10 cellular contexts compared by ENCODE assay signal in the genomic region with DNA sequence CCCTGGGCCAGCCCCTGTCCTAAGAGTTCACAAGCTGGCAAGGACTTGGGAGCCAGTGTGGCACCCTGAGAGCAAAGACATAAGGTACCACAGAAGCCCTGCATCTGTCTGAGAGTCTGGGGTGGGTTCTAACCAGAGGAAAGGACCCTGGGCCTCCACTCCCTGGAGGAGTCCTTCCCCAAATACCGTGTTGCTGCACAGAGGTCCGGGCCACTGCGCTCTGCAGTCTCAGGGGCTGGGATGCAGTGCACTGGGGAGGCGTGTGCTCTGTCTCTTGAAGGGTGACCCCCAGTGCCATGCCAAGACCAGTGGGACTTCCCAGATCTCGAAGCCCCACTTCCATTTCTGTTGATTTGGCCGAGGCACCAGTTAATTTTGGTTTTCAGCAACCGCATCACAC. TPM values are rescaled to one million over a fixed set of nuclear protein-coding genes. Genes with fewer than 3 reads are reported as not detected.
A peak's percentile ranks its signal among the peaks of the same experiment; 100 is the strongest.
DNase-seq lines count a peak whose midpoint lies in the region; ATAC-seq, FAIRE-seq and TF ChIP-seq lines count a peak whose summit lies in the region.
"Had no signal": no experiment of that assay in that cellular context is flagged by ENCODE, and none has a peak within 500 bp of the region (broad histone marks: within the 10 kb centered on the region; RNA-seq: fewer than 3 reads in every experiment).

No MANE protein-coding gene starts in this region.

- no peak for ATAC-seq in Right ventricle myocardium superior (ENCODE audit: poor library complexity)

- DNase-seq in left ventricle myocardium inferior (no peak), Right ventricle myocardium superior (no peak), glutamatergic neuron (no peak), uterus (no peak), urothelium cell line (ENCODE audit: low spot score) (no peak)
- DNase-seq in stimulated activated CD4-positive, alpha-beta T cell treated with anti-CD3 and anti-CD28 coated beads, Interleukin-4, amount 100 ng/mL, for 4 hours, result no peak
- DNase-seq: C1 segment of cervical spinal cord, NCI-H1417, occipital lobe had no signal

- H3K36me3 ChIP-seq in left ventricle myocardium inferior (peaks cover 22% of the 10 kb centered on the region), uterus (no peaks in the 10 kb centered on the region)

- TF ChIP-seq POLR2A in uterus (IDR thresholded peaks at IDR 0.05), result no peak

- peaks cover 15% of the 10 kb centered on the region for H3K4me1 Mint-ChIP-seq in glutamatergic neuron (ENCODE audit: low read depth, unreplicated experiment)

- H3K4me1 ChIP-seq in left ventricle myocardium inferior (peaks cover 62% of the 10 kb centered on the region), uterus (peaks cover 7 to 24% of the 10 kb centered on the region in 2 donors)

- H3K27me3 Mint-ChIP-seq in glutamatergic neuron (ENCODE audit: unreplicated experiment), result peaks cover 8% of the 10 kb centered on the region

- H3K9me3 ChIP-seq in left ventricle myocardium inferior (replicated peaks) (no peaks in the 10 kb centered on the region), uterus (no peaks in the 10 kb centered on the region)

- FAIRE-seq in urothelium cell line (lab: Jason Lieb, UNC), result no peak
- FAIRE-seq: colon had no signal

- TF ChIP-seq CTCF in left ventricle myocardium inferior (IDR thresholded peaks at IDR 0.05; ENCODE audit: borderline replicate concordance) (no peak), glutamatergic neuron (IDR thresholded peaks at IDR 0.05; ENCODE audit: partially characterized antibody, unreplicated experiment) (no peak), uterus (IDR thresholded peaks at IDR 0.05) (no peak)

- no peak overlapping the region for H3K4me3 Mint-ChIP-seq in glutamatergic neuron (ENCODE audit: unreplicated experiment)

- no peak overlapping the region for H3K4me3 ChIP-seq in left ventricle myocardium inferior
- H3K4me3 ChIP-seq in uterus, result no peak overlapping the region

- H3K27me3 ChIP-seq in left ventricle myocardium inferior (ENCODE audit: low read depth) (peaks cover 10% of the 10 kb centered on the region), uterus (no peaks in the 10 kb centered on the region)

- intact Hi-C loops in left ventricle myocardium inferior (cut with micrococcal nuclease) (no loop called here), Right ventricle myocardium superior (cut with DNase I) (no loop called here), uterus (cut with DNase I; ENCODE audit: low total_unique reads) (no loop called here)

- H3K27ac Mint-ChIP-seq in glutamatergic neuron (ENCODE audit: unreplicated experiment), result peak overlapping the region; percentile 97

- peaks cover 8% of the 10 kb centered on the region for H3K9me3 Mint-ChIP-seq in glutamatergic neuron (ENCODE audit: unreplicated experiment)

- H3K36me3 Mint-ChIP-seq in glutamatergic neuron (ENCODE audit: unreplicated experiment), result no peaks in the 10 kb centered on the region

- peak overlapping the region; percentile 88 for H3K27ac ChIP-seq in left ventricle myocardium inferior (replicated peaks)
- peak overlapping the region; percentile 80 to 89 for H3K27ac ChIP-seq in uterus

RNA-seq across cellular contexts. Expression of a gene that starts 4.3 kb away (rescaled TPM):
- 2.5 TPM for total RNA-seq in left ventricle myocardium inferior
- 1.9 TPM for total RNA-seq in Right ventricle myocardium superior
- total RNA-seq in glutamatergic neuron (ENCODE audit: unreplicated experiment), result 12.7 TPM
- 10 to 100 TPM in 3 of 4 donors, 1 to 10 TPM in 1; 7.4 to 26.2 (median 14.2) TPM for total RNA-seq in uterus

RNA-seq across cellular contexts. Expression of a gene that starts 23.4 kb away (rescaled TPM):
- total RNA-seq in left ventricle myocardium inferior, result 23.9 TPM
- 17.6 TPM for total RNA-seq in Right ventricle myocardium superior
- 88.1 TPM for total RNA-seq in glutamatergic neuron (ENCODE audit: unreplicated experiment)
- total RNA-seq in uterus, result 10 to 100 TPM in 1 of 4 donors, 1 to 10 TPM in 2, under 1 TPM in 1; 0.88 to 10.7 (median 3.7) TPM

RNA-seq across cellular contexts. Expression of a gene that starts 26.5 kb away (rescaled TPM):
- total RNA-seq in left ventricle myocardium inferior (27.5 TPM), Right ventricle myocardium superior (22.3 TPM), glutamatergic neuron (ENCODE audit: unreplicated experiment) (104 TPM), uterus (10 to 100 TPM; 16.7 to 78.0 (median 35.3) TPM)

RNA-seq across cellular contexts. Expression of a gene that starts 40.3 kb away (rescaled TPM):
- total RNA-seq in left ventricle myocardium inferior (843 TPM), Right ventricle myocardium superior (1,068 TPM), glutamatergic neuron (ENCODE audit: unreplicated experiment) (50.7 TPM), uterus (1,000 to 10,000 TPM; 1,421 to 3,100 (median 2,146) TPM)

RNA-seq across cellular contexts. Expression of a gene that starts 51.0 kb away (rescaled TPM):
- total RNA-seq in left ventricle myocardium inferior (12.8 TPM), Right ventricle myocardium superior (14.3 TPM), glutamatergic neuron (ENCODE audit: unreplicated experiment) (9.9 TPM), uterus (10 to 100 TPM; 11.8 to 74.3 (median 20.9) TPM)
